ENCODE assay signal across 18 cellular contexts in genomic region chr10:5091196-5091595, GRCh38. TPM values are rescaled to one million over a fixed set of nuclear protein-coding genes. Genes with fewer than 3 reads are reported as not detected.
DNase-seq lines count a peak whose midpoint lies in the region; ATAC-seq, FAIRE-seq and TF ChIP-seq lines count a peak whose summit lies in the region.
"Had no signal": no experiment of that assay in that cellular context is flagged by ENCODE, and none has a peak within 500 bp of the region (broad histone marks: within the 10 kb centered on the region; RNA-seq: fewer than 3 reads in every experiment).

No MANE protein-coding gene starts in this region.

- H4K20me1 ChIP-seq in mammary epithelial cell (ENCODE audit: insufficient read depth, low read length) = no peaks in the 10 kb centered on the region

- H3K9ac ChIP-seq in mammary epithelial cell (ENCODE audit: insufficient read depth, low read length) = no peak overlapping the region
- H3K9ac ChIP-seq: GM23248 had no signal

- in situ Hi-C loops in mammary epithelial cell (cut with MboI; ENCODE audit: low sequenced_read_pairs in 2 of 2) = loop anchor here (5.0 to 10.0 kb wide), 2 partner anchors 244 to 246 kb away; no protein-coding TSS in a partner anchor

- POLR2A ChIA-PET in MCF 10A (lab: Yijun Ruan, JAX) = interaction anchor here (0.6 to 1.2 kb wide), 4 partner anchors 13 to 525 kb away, joined by 3 to 6 read pairs (median 4); partner anchors contain the start of gene AKR1C2

- H3K4me1 Mint-ChIP-seq in MCF 10A (ENCODE audit: insufficient read depth, unreplicated experiment) = peaks cover 19% of the 10 kb centered on the region

- peaks cover 13% of the 10 kb centered on the region for H3K9me3 Mint-ChIP-seq in MCF 10A (ENCODE audit: unreplicated experiment)

- H3K27me3 Mint-ChIP-seq in MCF 10A (ENCODE audit: insufficient read depth, unreplicated experiment) = no peaks in the 10 kb centered on the region

- no peak for FAIRE-seq in bronchial epithelial cell (lab: Jason Lieb, UNC)
- FAIRE-seq: G401.6, GM12892, H1 had no signal

- no peak overlapping the region for H3K4me2 ChIP-seq in mammary epithelial cell (ENCODE audit: insufficient read depth, low read depth, low read length)

- no peak overlapping the region for H2AFZ ChIP-seq in mammary epithelial cell (ENCODE audit: low read depth, low read length)
- H2AFZ ChIP-seq: GM23248 had no signal

- dilution Hi-C loops in mammary epithelial cell (cut with HindIII; ENCODE audit: low sequenced_read_pairs) = no loop called here

- H3K79me2 ChIP-seq in mammary epithelial cell (ENCODE audit: insufficient read depth, low read length) = no peaks in the 10 kb centered on the region

- ATAC-seq in foreskin keratinocyte = no peak

- H3K36me3 ChIP-seq in mammary epithelial cell (ENCODE audit: insufficient read depth, low read length) = no peaks in the 10 kb centered on the region
- H3K36me3 ChIP-seq in bronchial epithelial cell (ENCODE audit: control insufficient read depth, insufficient read depth, low read length) = peaks cover under 1% of the 10 kb centered on the region

- peaks cover under 1% of the 10 kb centered on the region for H3K36me3 Mint-ChIP-seq in MCF 10A (ENCODE audit: insufficient read depth, unreplicated experiment)

- BruUV-seq in MCF 10A (replicated peaks; lab: Mats Ljungman, UMichigan) (no TSS peak), mammary epithelial cell (replicated peaks; lab: Mats Ljungman, UMichigan) (no TSS peak)

- no peak overlapping the region for H3K4me3 ChIP-seq in mammary epithelial cell (replicated peaks in 1 of 3; ENCODE audit: insufficient read depth in 1 of 3, low read depth in 2 of 3, low read length in 3 of 3)
- no peak overlapping the region for H3K4me3 ChIP-seq in bronchial epithelial cell (ENCODE audit: low read depth, low read length)
- H3K4me3 ChIP-seq: GM23248 had no signal

- H3K27ac ChIP-seq in mammary epithelial cell (ENCODE audit: insufficient read depth, low read depth, low read length) (no peak overlapping the region), foreskin keratinocyte (no peak overlapping the region)
- H3K27ac ChIP-seq: GM23248 had no signal

- whole genome bisulfite sequencing in mammary epithelial cell (ENCODE audit: low coverage, missing lambda C conversion rate) = 37% methylated on average over 3 of the region's 3 CpGs

- DNase-seq in MCF 10A (ENCODE audit: unreplicated experiment) (no peak), mammary epithelial cell (no peak), bronchial epithelial cell (ENCODE audit: low read depth) (peak; percentile 55), foreskin keratinocyte (peak; percentile 18 to 37), T-helper 2 cell (no peak)
- DNase-seq in stimulated activated CD4-positive, alpha-beta T cell treated with anti-CD3 and anti-CD28 coated beads, Interleukin-12 subunit alpha, Interleukin-12 subunit beta, amount 100 ng/mL, for 4 hours = no peak
- DNase-seq: 8988T; C1 segment of cervical spinal cord; CD4-positive, alpha-beta memory T cell; COR-L47; DMS153; DND-41; GM23248; H7; HCEC 1CT had no signal

- TF ChIP-seq CTCF in MCF 10A (IDR thresholded peaks at IDR 0.05; ENCODE audit: unreplicated experiment) = no peak
- TF ChIP-seq CTCF in mammary epithelial cell (conservative IDR thresholded peaks at IDR 0.05 in 1 of 2, IDR thresholded peaks at IDR 0.05 in 1 of 2; ENCODE audit: extremely low read depth in 1 of 2, insufficient read depth in 1 of 2, low read depth in 1 of 2, low read length in 2 of 2) = no peak
- TF ChIP-seq CTCF in bronchial epithelial cell (IDR thresholded peaks at IDR 0.05; ENCODE audit: insufficient read depth, low read length, severe bottlenecking) = no peak
- TF ChIP-seq CTCF in foreskin keratinocyte (conservative IDR thresholded peaks at IDR 0.05) = no peak

- peaks cover 18% of the 10 kb centered on the region for H3K4me1 ChIP-seq in mammary epithelial cell (ENCODE audit: insufficient read depth, low read length)
- H3K4me1 ChIP-seq in foreskin keratinocyte = peaks cover 5% of the 10 kb centered on the region

- intact Hi-C loops in MCF 10A (cut with micrococcal nuclease) (no loop called here), mammary epithelial cell (cut with micrococcal nuclease) (no loop called here)

- CTCF ChIA-PET in MCF 10A (lab: Yijun Ruan, JAX) = interaction anchor here (4.3 kb wide), 1 partner anchor 241 kb away, joined by 29 read pairs; no protein-coding TSS in a partner anchor
- CTCF ChIA-PET in mammary epithelial cell (lab: Charles Lee; ENCODE audit: low non-redundant PET) = interaction anchor here (0.6 kb wide), 1 partner anchor 243 kb away, joined by 4 read pairs; no protein-coding TSS in a partner anchor

- H3K4me3 Mint-ChIP-seq in MCF 10A (ENCODE audit: unreplicated experiment) = no peak overlapping the region
- H3K4me3 Mint-ChIP-seq: CD4-positive, alpha-beta memory T cell had no signal

- H3K27me3 ChIP-seq in mammary epithelial cell (ENCODE audit: insufficient read depth, low read length) = no peaks in the 10 kb centered on the region
- no peaks in the 10 kb centered on the region for H3K27me3 ChIP-seq in bronchial epithelial cell (ENCODE audit: control insufficient read depth, insufficient read depth, low read length)
- no peaks in the 10 kb centered on the region for H3K27me3 ChIP-seq in foreskin keratinocyte

- no peaks in the 10 kb centered on the region for H3K9me3 ChIP-seq in mammary epithelial cell (replicated peaks; ENCODE audit: insufficient read depth, low read length)

- peak overlapping the region; percentile 39 for H3K27ac Mint-ChIP-seq in MCF 10A (ENCODE audit: low read depth, unreplicated experiment)
- H3K27ac Mint-ChIP-seq: CD4-positive, alpha-beta memory T cell had no signal

RNA-seq across cellular contexts. Expression of gene AKR1C3, which starts 3.0 kb away (rescaled TPM):
- total RNA-seq in MCF 10A (2022) = 22.0 and 22.9 TPM in 2 replicates
- total RNA-seq in mammary epithelial cell = 10 to 100 TPM; 18.8 to 50.7 TPM
- polyA plus RNA-seq in mammary epithelial cell = 54.6 TPM
- 55.8 TPM for polyA minus RNA-seq in mammary epithelial cell
- total RNA-seq in bronchial epithelial cell = 45.5 and 69.5 TPM in 2 replicates
- total RNA-seq in foreskin keratinocyte = 0.44 and 0.56 TPM in 2 replicates
- polyA plus RNA-seq in foreskin keratinocyte = 0.52 and 0.78 TPM in 2 replicates

Comparison
In these comparisons a context has a peak if more than half of its experiments do, and no peak if none do; other contexts are left out.
1. DNase-seq: peak in bronchial epithelial cell (single experiment) and foreskin keratinocyte (2 of 2); none in MCF 10A (single experiment), mammary epithelial cell (single experiment), T-helper 2 cell (0 of 5) and stimulated activated CD4-positive, alpha-beta T cell treated with anti-CD3 and anti-CD28 coated beads, Interleukin-12 subunit alpha, Interleukin-12 subunit beta, amount 100 ng/mL, for 4 hours (single experiment).
2. RNA of gene AKR1C3, which starts 3.0 kb away (total RNA-seq): 18.8 to 50.7 TPM in mammary epithelial cell, 45.5 to 69.5 TPM in bronchial epithelial cell and 22.0 to 22.9 TPM in MCF 10A; 0.44 to 0.56 TPM in foreskin keratinocyte; every median in the first group is over 10 times any median in the second.